12 cellular contexts compared by ENCODE assay signal in genomic region chr15:98860647-98861041, GRCh38.
DNase-seq lines count a peak whose midpoint lies in the region; ATAC-seq and TF ChIP-seq lines count a peak whose summit lies in the region.
"Had no signal": no experiment of that assay in that cellular context is flagged by ENCODE, and none has a peak within 500 bp of the region (broad histone marks: within the 10 kb centered on the region; RNA-seq: fewer than 3 reads in every experiment).

No MANE protein-coding gene starts in this region.

- H3K9me3 Mint-ChIP-seq in natural killer cell treated with Interleukin-12 subunit alpha and Interleukin-12 subunit beta and Interleukin-15 and Interleukin-18, amount 100 ng/mL, for 72 hours = no peaks in the 10 kb centered on the region
- H3K9me3 Mint-ChIP-seq: effector memory CD8-positive, alpha-beta T cell had no signal

- H3K4me1 Mint-ChIP-seq in natural killer cell treated with Interleukin-12 subunit alpha and Interleukin-12 subunit beta and Interleukin-15 and Interleukin-18, amount 100 ng/mL, for 72 hours (ENCODE audit: low read depth in 2 of 2) = peaks cover 24 to 30% of the 10 kb centered on the region in 2 donors

- ATAC-seq in natural killer cell treated with Interleukin-12 subunit alpha and Interleukin-12 subunit beta and Interleukin-15 and Interleukin-18, amount 100 ng/mL, for 72 hours = no peak
- ATAC-seq in HG03565 (IDR thresholded peaks at IDR 0.05; ENCODE audit: unreplicated experiment) = no peak
- ATAC-seq: effector memory CD8-positive, alpha-beta T cell; stimulated activated naive B cell treated with anti-CD40 and anti-IgM and Interleukin-4, amounts not matched to agents 10 μg/mL and 1 μg/mL and 100 μg/mL, for 72 hours had no signal

- CTCF ChIA-PET in HEK293 (lab: Yijun Ruan, JAX) = interaction anchor here (0.7 to 1.8 kb wide), 3 partner anchors 10 to 81 kb away, joined by 3 to 6 read pairs (median 5); no protein-coding TSS in a partner anchor

- H3K4me3 ChIP-seq in BLaER1 treated with 17β-estradiol and CSF1 and Interleukin-3, amounts not matched to agents 10 nM and 100 nM = no peak overlapping the region
- H3K4me3 ChIP-seq in HEK293 (ENCODE audit: low read depth, low read length) = no peak overlapping the region
- H3K4me3 ChIP-seq in adipocyte (ENCODE audit: low read length) = peak overlapping the region; percentile 49
- H3K4me3 ChIP-seq in brain microvascular endothelial cell (ENCODE audit: low read depth, low read length) = no peak overlapping the region

- no peak overlapping the region for H3K9ac ChIP-seq in BLaER1 treated with 17β-estradiol and CSF1 and Interleukin-3, amounts not matched to agents 10 nM and 100 nM
- peak overlapping the region; percentile 48 for H3K9ac ChIP-seq in adipocyte (ENCODE audit: low read length)

- TF ChIP-seq CTCF in HEK293 (tag by site-specific recombination; IDR thresholded peaks at IDR 0.05) = no peak
- no peak for TF ChIP-seq CTCF in brain microvascular endothelial cell (IDR thresholded peaks at IDR 0.05; ENCODE audit: low read depth, low read length, missing control alignments)

- H3K36me3 ChIP-seq in BLaER1 treated with 17β-estradiol and CSF1 and Interleukin-3, amounts not matched to agents 10 nM and 100 nM = peaks cover 0 to 6% (median 0%) of the 10 kb centered on the region in 11 experiments; a peak in 4 of 22 replicates
- H3K36me3 ChIP-seq in HEK293 (ENCODE audit: control insufficient read depth in 2 of 2, insufficient read depth in 1 of 2, low read length in 2 of 2) = no peaks in the 10 kb centered on the region
- no peaks in the 10 kb centered on the region for H3K36me3 ChIP-seq in adipocyte (ENCODE audit: control insufficient read depth, insufficient read depth, low read length, severe bottlenecking)
- H3K36me3 ChIP-seq in brain microvascular endothelial cell (replicated peaks) = no peaks in the 10 kb centered on the region

- in situ Hi-C loops in brain microvascular endothelial cell (cut with HindIII; ENCODE audit: low pct_ligation_motif_present, low sequenced_read_pairs) = no loop called here

- H3K4me3 Mint-ChIP-seq in natural killer cell treated with Interleukin-12 subunit alpha and Interleukin-12 subunit beta and Interleukin-15 and Interleukin-18, amount 100 ng/mL, for 72 hours = peak overlapping the region; percentile 35
- H3K4me3 Mint-ChIP-seq: effector memory CD8-positive, alpha-beta T cell; stimulated activated naive B cell treated with anti-CD40 and anti-IgM and Interleukin-4, amounts not matched to agents 10 μg/mL and 1 μg/mL and 100 μg/mL, for 72 hours had no signal

- H3K27ac ChIP-seq in BLaER1 treated with 17β-estradiol and CSF1 and Interleukin-3, amounts not matched to agents 10 nM and 100 nM = peak overlapping the region in 2 of 11 experiments; percentile 4 to 5; a peak in 1 of 22 replicates
- no peak overlapping the region for H3K27ac ChIP-seq in HEK293 (ENCODE audit: extremely low read depth, low read depth, low read length)
- H3K27ac ChIP-seq in brain microvascular endothelial cell = no peak overlapping the region

- peaks cover 47 to 85% (median 69%) of the 10 kb centered on the region in 10 experiments for H3K4me1 ChIP-seq in BLaER1 treated with 17β-estradiol and CSF1 and Interleukin-3, amounts not matched to agents 10 nM and 100 nM
- H3K4me1 ChIP-seq in HEK293 (ENCODE audit: control insufficient read depth, insufficient read depth, low read length) = peaks cover 32% of the 10 kb centered on the region
- H3K4me1 ChIP-seq in adipocyte (ENCODE audit: control insufficient read depth, insufficient read depth, low read length) = peaks cover 34% of the 10 kb centered on the region

- POLR2A ChIA-PET in HEK293 (lab: Yijun Ruan, JAX) = no interaction called here

- H3K27me3 Mint-ChIP-seq in natural killer cell treated with Interleukin-12 subunit alpha and Interleukin-12 subunit beta and Interleukin-15 and Interleukin-18, amount 100 ng/mL, for 72 hours = no peaks in the 10 kb centered on the region
- H3K27me3 Mint-ChIP-seq: stimulated activated naive B cell treated with anti-CD40 and anti-IgM and Interleukin-4, amounts not matched to agents 10 μg/mL and 1 μg/mL and 100 μg/mL, for 72 hours had no signal

- no peak for DNase-seq in adipocyte (ENCODE audit: low read depth)
- DNase-seq in natural killer cell treated with Interleukin-12 subunit alpha and Interleukin-12 subunit beta and Interleukin-15 and Interleukin-18, amount 100 ng/mL, for 72 hours (ENCODE audit: low spot score) = no peak
- no peak for DNase-seq in NCI-H2107 (lab: John Stamatoyannopoulos, UW)
- DNase-seq in brain microvascular endothelial cell = no peak
- DNase-seq: effector memory CD8-positive, alpha-beta T cell; NCI-H526; stimulated activated CD4-positive, alpha-beta T cell treated with anti-CD3 and anti-CD28 coated beads, Interleukin-2, amount 100 ng/mL, for 48 hours; stimulated activated naive B cell treated with anti-CD40 and anti-IgM and Interleukin-4, amounts not matched to agents 10 μg/mL and 1 μg/mL and 100 μg/mL, for 72 hours; T1000 had no signal

- H3K9me3 ChIP-seq in BLaER1 treated with 17β-estradiol and CSF1 and Interleukin-3, amounts not matched to agents 10 nM and 100 nM (replicated peaks in 1 of 11) = peaks cover 0 to 9% (median 0%) of the 10 kb centered on the region in 11 experiments; a peak in 6 of 22 replicates
- H3K9me3 ChIP-seq in HEK293 (ENCODE audit: control insufficient read depth, insufficient read depth, low read depth, low read length) (no peaks in the 10 kb centered on the region), adipocyte (ENCODE audit: control insufficient read depth, low read length) (no peaks in the 10 kb centered on the region)

- no peaks in the 10 kb centered on the region for H3K36me3 Mint-ChIP-seq in natural killer cell treated with Interleukin-12 subunit alpha and Interleukin-12 subunit beta and Interleukin-15 and Interleukin-18, amount 100 ng/mL, for 72 hours
- H3K36me3 Mint-ChIP-seq: stimulated activated naive B cell treated with anti-CD40 and anti-IgM and Interleukin-4, amounts not matched to agents 10 μg/mL and 1 μg/mL and 100 μg/mL, for 72 hours had no signal

- H3K27ac Mint-ChIP-seq in natural killer cell treated with Interleukin-12 subunit alpha and Interleukin-12 subunit beta and Interleukin-15 and Interleukin-18, amount 100 ng/mL, for 72 hours = peak overlapping the region; percentile 60 to 65
- H3K27ac Mint-ChIP-seq: effector memory CD8-positive, alpha-beta T cell; stimulated activated naive B cell treated with anti-CD40 and anti-IgM and Interleukin-4, amounts not matched to agents 10 μg/mL and 1 μg/mL and 100 μg/mL, for 72 hours had no signal

- no peaks in the 10 kb centered on the region for H3K27me3 ChIP-seq in BLaER1 treated with 17β-estradiol and CSF1 and Interleukin-3, amounts not matched to agents 10 nM and 100 nM
- H3K27me3 ChIP-seq in adipocyte (replicated peaks; ENCODE audit: control insufficient read depth, insufficient read depth, low read length) = no peaks in the 10 kb centered on the region
- H3K27me3 ChIP-seq in brain microvascular endothelial cell (replicated peaks) = no peaks in the 10 kb centered on the region

- H3K4me2 ChIP-seq in BLaER1 treated with 17β-estradiol and CSF1 and Interleukin-3, amounts not matched to agents 10 nM and 100 nM = peak overlapping the region; percentile 1 to 77 (median 13); a peak in 6 of 22 replicates

- peaks cover 36 to 99% (median 97%) of the 10 kb centered on the region in 11 experiments; a peak in 21 of 22 replicates for H4K20me1 ChIP-seq in BLaER1 treated with 17β-estradiol and CSF1 and Interleukin-3, amounts not matched to agents 10 nM and 100 nM

TF ChIP-seq in HEK293, 187 proteins besides CTCF, POLR2A, EP300 and RAD21:
- TF ChIP-seq, protein P1, sequence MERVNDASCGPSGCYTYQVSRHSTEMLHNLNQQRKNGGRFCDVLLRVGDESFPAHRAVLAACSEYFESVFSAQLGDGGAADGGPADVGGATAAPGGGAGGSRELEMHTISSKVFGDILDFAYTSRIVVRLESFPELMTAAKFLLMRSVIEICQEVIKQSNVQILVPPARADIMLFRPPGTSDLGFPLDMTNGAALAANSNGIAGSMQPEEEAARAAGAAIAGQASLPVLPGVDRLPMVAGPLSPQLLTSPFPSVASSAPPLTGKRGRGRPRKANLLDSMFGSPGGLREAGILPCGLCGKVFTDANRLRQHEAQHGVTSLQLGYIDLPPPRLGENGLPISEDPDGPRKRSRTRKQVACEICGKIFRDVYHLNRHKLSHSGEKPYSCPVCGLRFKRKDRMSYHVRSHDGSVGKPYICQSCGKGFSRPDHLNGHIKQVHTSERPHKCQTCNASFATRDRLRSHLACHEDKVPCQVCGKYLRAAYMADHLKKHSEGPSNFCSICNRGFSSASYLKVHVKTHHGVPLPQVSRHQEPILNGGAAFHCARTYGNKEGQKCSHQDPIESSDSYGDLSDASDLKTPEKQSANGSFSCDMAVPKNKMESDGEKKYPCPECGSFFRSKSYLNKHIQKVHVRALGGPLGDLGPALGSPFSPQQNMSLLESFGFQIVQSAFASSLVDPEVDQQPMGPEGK (tag by site-specific recombination; IDR thresholded peaks at IDR 0.05) = no peak
- 0 out of 2 replicates have a peak, but pooled peaks have one; percentile 10 for TF ChIP-seq ZNF366 (tag by site-specific recombination; conservative IDR thresholded peaks at IDR 0.05)
- TF ChIP-seq, protein P2, sequence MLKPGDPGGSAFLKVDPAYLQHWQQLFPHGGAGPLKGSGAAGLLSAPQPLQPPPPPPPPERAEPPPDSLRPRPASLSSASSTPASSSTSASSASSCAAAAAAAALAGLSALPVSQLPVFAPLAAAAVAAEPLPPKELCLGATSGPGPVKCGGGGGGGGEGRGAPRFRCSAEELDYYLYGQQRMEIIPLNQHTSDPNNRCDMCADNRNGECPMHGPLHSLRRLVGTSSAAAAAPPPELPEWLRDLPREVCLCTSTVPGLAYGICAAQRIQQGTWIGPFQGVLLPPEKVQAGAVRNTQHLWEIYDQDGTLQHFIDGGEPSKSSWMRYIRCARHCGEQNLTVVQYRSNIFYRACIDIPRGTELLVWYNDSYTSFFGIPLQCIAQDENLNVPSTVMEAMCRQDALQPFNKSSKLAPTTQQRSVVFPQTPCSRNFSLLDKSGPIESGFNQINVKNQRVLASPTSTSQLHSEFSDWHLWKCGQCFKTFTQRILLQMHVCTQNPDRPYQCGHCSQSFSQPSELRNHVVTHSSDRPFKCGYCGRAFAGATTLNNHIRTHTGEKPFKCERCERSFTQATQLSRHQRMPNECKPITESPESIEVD (tag by site-specific recombination; IDR thresholded peaks at IDR 0.05) = 0 out of 2 replicates have a peak, but pooled peaks have one; percentile 11
